9 cellular contexts compared by ENCODE assay signal in the genomic region with DNA sequence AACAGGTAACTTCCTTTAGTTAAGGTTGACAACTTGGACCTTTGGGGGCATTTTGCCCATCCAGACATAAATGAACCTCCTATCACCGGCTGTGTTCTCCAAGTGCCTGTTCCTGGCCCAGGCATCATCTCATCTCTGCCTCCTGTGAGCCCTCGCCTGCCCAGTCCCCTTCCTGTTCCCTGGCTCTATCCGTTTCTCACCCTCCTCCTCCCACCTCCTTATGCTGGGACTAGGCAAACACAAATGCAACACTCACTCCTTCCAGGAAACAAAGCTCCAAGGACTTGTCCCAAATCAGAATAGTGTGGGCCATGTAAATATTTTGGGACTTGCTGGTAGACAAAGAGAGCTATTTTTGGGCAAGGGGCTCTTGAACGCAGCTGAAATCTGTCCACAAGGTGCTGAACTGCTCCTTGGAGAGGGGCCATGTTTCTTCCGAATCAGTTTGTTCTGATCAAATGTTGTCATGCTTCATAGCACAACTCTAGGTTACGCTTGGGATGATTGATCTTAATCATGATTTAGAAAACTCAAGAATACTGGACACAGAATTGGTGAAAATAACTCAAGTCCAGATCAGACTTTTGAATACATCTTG. TPM values are rescaled to one million over a fixed set of nuclear protein-coding genes. Genes with fewer than 3 reads are reported as not detected.
DNase-seq lines count a peak whose midpoint lies in the region; ATAC-seq, FAIRE-seq and TF ChIP-seq lines count a peak whose summit lies in the region.
"Had no signal": no experiment of that assay in that cellular context is flagged by ENCODE, and none has a peak within 500 bp of the region (broad histone marks: within the 10 kb centered on the region; RNA-seq: fewer than 3 reads in every experiment).

No MANE protein-coding gene starts in this region.

- peaks cover 67 to 74% of the 10 kb centered on the region in 2 donors for H3K4me1 Mint-ChIP-seq in effector memory CD8-positive, alpha-beta T cell (ENCODE audit: low read depth in 2 of 2)
- peaks cover 76% of the 10 kb centered on the region for H3K4me1 Mint-ChIP-seq in nephron progenitor cell

- H3K4me2 ChIP-seq in HepG2 (ENCODE audit: low read depth, low read length), result no peak overlapping the region

- no peak overlapping the region for H2AFZ ChIP-seq in HepG2 (ENCODE audit: low read length)

- FAIRE-seq in HepG2 (lab: Jason Lieb, UNC), result no peak

- H3K27ac Mint-ChIP-seq in effector memory CD8-positive, alpha-beta T cell, result peak overlapping the region; percentile 94 to 98
- peak overlapping the region; percentile 24 for H3K27ac Mint-ChIP-seq in nephron progenitor cell

- no peaks in the 10 kb centered on the region for H3K27me3 Mint-ChIP-seq in effector memory CD8-positive, alpha-beta T cell
- H3K27me3 Mint-ChIP-seq in nephron progenitor cell (ENCODE audit: low read depth, poor library complexity), result peaks cover 17% of the 10 kb centered on the region

- H3K27ac ChIP-seq in liver (ENCODE audit: low read depth in 1 of 2, low read length in 2 of 2) (peak overlapping the region; percentile 34 to 48), HepG2 (ENCODE audit: extremely low read length, insufficient read depth, low read length) (no peak overlapping the region), RWPE1 (no peak overlapping the region), body of pancreas (peak overlapping the region in 2 of 4 donors; percentile 46 to 62)

- H3K4me3 ChIP-seq in liver (ENCODE audit: low read depth in 1 of 3, low read length in 3 of 3) (no peak overlapping the region), HepG2 (replicated peaks in 1 of 3; ENCODE audit: insufficient read depth in 1 of 3, low read depth in 2 of 3, low read length in 3 of 3) (no peak overlapping the region), body of pancreas (no peak overlapping the region)

- peaks cover 80% of the 10 kb centered on the region for H3K36me3 Mint-ChIP-seq in effector memory CD8-positive, alpha-beta T cell (ENCODE audit: insufficient read depth)
- no peaks in the 10 kb centered on the region for H3K36me3 Mint-ChIP-seq in nephron progenitor cell (ENCODE audit: low read depth)

- TF ChIP-seq RAD21 in liver (IDR thresholded peaks at IDR 0.05) (no peak), HepG2 (CRISPR knock-in tag; IDR thresholded peaks at IDR 0.05) (no peak)

- intact Hi-C loops in HepG2 (cut with micrococcal nuclease; ENCODE audit: unreplicated experiment) (no loop called here), body of pancreas (cut with DNase I) (no loop called here)

- H3K79me2 ChIP-seq in HepG2 (ENCODE audit: insufficient read depth, low read length), result no peaks in the 10 kb centered on the region

- no peaks in the 10 kb centered on the region for H4K20me1 ChIP-seq in HepG2 (ENCODE audit: insufficient read depth, low read length)

- no peak for TF ChIP-seq EP300 in HepG2 (IDR thresholded peaks at IDR 0.05; ENCODE audit: low read depth in 2 of 2, low read length in 2 of 2)
- TF ChIP-seq EP300 in HepG2 (CRISPR knock-in tag; IDR thresholded peaks at IDR 0.05; ENCODE audit: borderline replicate concordance), result no peak

- ATAC-seq in HepG2 (no peak), GM18861 (IDR thresholded peaks at IDR 0.05; ENCODE audit: unreplicated experiment) (no peak), GM21529 (IDR thresholded peaks at IDR 0.05; ENCODE audit: unreplicated experiment) (no peak), body of pancreas (no peak)
- no peak for ATAC-seq in effector memory CD8-positive, alpha-beta T cell (replicated peaks)

- DNase-seq in HepG2 (ENCODE audit: low spot score) (no peak), nephron progenitor cell (no peak), RWPE1 (ENCODE audit: low spot score) (no peak), body of pancreas (no peak)
- no peak for DNase-seq in effector memory CD8-positive, alpha-beta T cell
- DNase-seq: occipital lobe had no signal

- no peak for TF ChIP-seq POLR2A in HepG2 (IDR thresholded peaks at IDR 0.05; ENCODE audit: insufficient read depth in 1 of 2, low read depth in 2 of 2, low read length in 2 of 2)
- no peak for TF ChIP-seq POLR2A in body of pancreas (IDR thresholded peaks at IDR 0.05)

- no TSS peak for BruUV-seq in HepG2 (replicated peaks; lab: Mats Ljungman, UMichigan)

- POLR2A ChIA-PET in HepG2 (lab: Yijun Ruan, JAX) (no interaction called here), RWPE1 (lab: Yijun Ruan, JAX; ENCODE audit: low non-redundant PET) (no interaction called here)

- H3K4me1 ChIP-seq in liver (ENCODE audit: control insufficient read depth in 4 of 4, insufficient read depth in 4 of 4, low read length in 3 of 4) (peaks cover 5 to 32% (median 15%) of the 10 kb centered on the region in 4 donors), HepG2 (ENCODE audit: insufficient read depth, low read length) (peaks cover 12% of the 10 kb centered on the region), body of pancreas (peaks cover 10% of the 10 kb centered on the region)

- H3K9ac ChIP-seq in liver (ENCODE audit: low read depth in 1 of 2, low read length in 2 of 2), result no peak overlapping the region
- no peak overlapping the region for H3K9ac ChIP-seq in HepG2 (ENCODE audit: insufficient read depth, low read depth, low read length)

- 77% methylated on average over 6 of the region's 6 CpGs for WGBS in liver
- WGBS in HepG2 (ENCODE audit: low lambda C conversion rate), result 97% methylated on average over 6 of the region's 6 CpGs
- 47 to 60% methylated on average over 6 of the region's 6 CpGs for WGBS in body of pancreas, 2 donors

- H3K36me3 ChIP-seq in liver (ENCODE audit: control insufficient read depth in 4 of 4, insufficient read depth in 3 of 4, low read depth in 1 of 4, low read length in 3 of 4), result no peaks in the 10 kb centered on the region
- no peaks in the 10 kb centered on the region; a peak in 1 of 5 replicates for H3K36me3 ChIP-seq in HepG2 (replicated peaks in 1 of 2; ENCODE audit: control insufficient read depth in 1 of 2, insufficient read depth in 2 of 2, low read length in 2 of 2)
- H3K36me3 ChIP-seq in body of pancreas (replicated peaks in 1 of 2; ENCODE audit: insufficient read depth in 1 of 2, low read depth in 2 of 2), result no peaks in the 10 kb centered on the region

- CTCF ChIA-PET in HepG2 (lab: Yijun Ruan, JAX; ENCODE audit: low intra/inter-chr PET ratio, low total read pairs) (no interaction called here), RWPE1 (lab: Yijun Ruan, JAX) (no interaction called here)

- H3K27me3 ChIP-seq in liver (ENCODE audit: control insufficient read depth in 4 of 4, insufficient read depth in 4 of 4, low read length in 3 of 4) (no peaks in the 10 kb centered on the region), HepG2 (ENCODE audit: control insufficient read depth in 1 of 2, insufficient read depth in 2 of 2, low read length in 2 of 2) (no peaks in the 10 kb centered on the region), body of pancreas (no peaks in the 10 kb centered on the region)

- no peak for TF ChIP-seq CTCF in liver (IDR thresholded peaks at IDR 0.05; ENCODE audit: low read depth, low read length, missing input control)
- TF ChIP-seq CTCF in HepG2 (CRISPR knock-in tag; IDR thresholded peaks at IDR 0.05), result no peak
- TF ChIP-seq CTCF in nephron progenitor cell (IDR thresholded peaks at IDR 0.05), result no peak
- TF ChIP-seq CTCF in RWPE1 (conservative IDR thresholded peaks at IDR 0.05; ENCODE audit: low read depth), result no peak
- no peak for TF ChIP-seq CTCF in body of pancreas (IDR thresholded peaks at IDR 0.05)

- H3K9me3 ChIP-seq in liver (ENCODE audit: control insufficient read depth in 4 of 4, low read length in 3 of 4) (no peaks in the 10 kb centered on the region), HepG2 (ENCODE audit: low read length) (no peaks in the 10 kb centered on the region), body of pancreas (no peaks in the 10 kb centered on the region)

- H3K9me3 Mint-ChIP-seq in effector memory CD8-positive, alpha-beta T cell, result no peaks in the 10 kb centered on the region
- H3K9me3 Mint-ChIP-seq in nephron progenitor cell, result no peaks in the 10 kb centered on the region

- H3K4me3 Mint-ChIP-seq in effector memory CD8-positive, alpha-beta T cell, result peak overlapping the region; percentile 79 to 81
- no peak overlapping the region for H3K4me3 Mint-ChIP-seq in nephron progenitor cell

- in situ Hi-C loops in HepG2 (cut with HindIII; ENCODE audit: extremely low pct_ligation_motif_present, low pct_unique_long_range_greater_than_20kb), result no loop called here

TF ChIP-seq in liver, 16 proteins besides CTCF, POLR2A, EP300 and RAD21 (continues in another document):
- TF ChIP-seq, protein P1, sequence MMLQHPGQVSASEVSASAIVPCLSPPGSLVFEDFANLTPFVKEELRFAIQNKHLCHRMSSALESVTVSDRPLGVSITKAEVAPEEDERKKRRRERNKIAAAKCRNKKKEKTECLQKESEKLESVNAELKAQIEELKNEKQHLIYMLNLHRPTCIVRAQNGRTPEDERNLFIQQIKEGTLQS (IDR thresholded peaks at IDR 0.05), result no peak

TF ChIP-seq in HepG2, 621 proteins besides CTCF, POLR2A, EP300 and RAD21 (continues in another document):
- TF ChIP-seq FOSL1 (CRISPR knock-in tag; IDR thresholded peaks at IDR 0.05; ENCODE audit: borderline replicate concordance) (no peak), ZNF329 (CRISPR knock-in tag; IDR thresholded peaks at IDR 0.05; ENCODE audit: low read depth) (no peak)

RNA-seq across cellular contexts. Expression of a gene that starts 25.3 kb away (rescaled TPM):
- 10 to 100 TPM; 21.3 to 23.3 TPM for total RNA-seq in liver
- polyA plus RNA-seq in liver, result 10 to 100 TPM in 1 of 2 donors, 1 to 10 TPM in 1; 9.7 to 14.1 TPM
- total RNA-seq in HepG2 (2016; rRNA removed; fragmentation: Illumina TruSeq; extraction: Trizol), result 5.0 TPM in 2 replicates
- total RNA-seq in HepG2 (2016; cell fraction: cytosol; rRNA removed; fragmentation: Illumina TruSeq; extraction: Trizol; ENCODE audit: low read depth), result 1.4 and 1.7 TPM in 2 replicates
- 4.7 TPM in 2 replicates for total RNA-seq in HepG2 (2016; cell fraction: insoluble cytoplasmic fraction; rRNA removed; fragmentation: Illumina TruSeq; extraction: Trizol)
- 1.8 and 2.3 TPM in 2 replicates for total RNA-seq in HepG2 (2016; cell fraction: membrane; rRNA removed; fragmentation: Illumina TruSeq; extraction: Trizol)
- total RNA-seq in HepG2 (2016; cell fraction: nucleus; rRNA removed; fragmentation: Illumina TruSeq; extraction: Trizol), result 5.1 and 6.2 TPM in 2 replicates
- polyA plus RNA-seq in HepG2 (2011; rRNA removed), result 8.5 and 10.9 TPM in 2 replicates
- 5.1 and 8.0 TPM in 2 replicates for polyA plus RNA-seq in HepG2 (2011; cell fraction: cytosol; rRNA removed)
- polyA plus RNA-seq in HepG2 (2011; cell fraction: nucleus; rRNA removed), result 14.4 and 16.4 TPM in 2 replicates
- polyA plus RNA-seq in HepG2 (2012), result 10.8 and 11.5 TPM in 2 replicates
- polyA plus RNA-seq in HepG2 (2016; cell fraction: cytosol; fragmentation: Illumina TruSeq; extraction: Trizol; ENCODE audit: low read depth), result 0.49 and 0.51 TPM in 2 replicates
- 4.2 and 4.7 TPM in 2 replicates for polyA plus RNA-seq in HepG2 (2016; cell fraction: insoluble cytoplasmic fraction; fragmentation: Illumina TruSeq; extraction: Trizol; ENCODE audit: low read depth)
- 1.0 and 1.1 TPM in 2 replicates for polyA plus RNA-seq in HepG2 (2016; cell fraction: membrane; fragmentation: Illumina TruSeq; extraction: Trizol; ENCODE audit: low read depth)
- 4.4 and 5.6 TPM in 2 replicates for polyA plus RNA-seq in HepG2 (2016; cell fraction: nucleus; fragmentation: Illumina TruSeq; extraction: Trizol; ENCODE audit: insufficient read depth, low read depth)
- 10.6 and 20.4 TPM in 2 replicates for polyA minus RNA-seq in HepG2 (2011; rRNA and poly(A)+ RNA removed; ENCODE audit: low replicate concordance)
- polyA minus RNA-seq in HepG2 (2011; cell fraction: cytosol; rRNA and poly(A)+ RNA removed), result 7.3 and 8.8 TPM in 2 replicates
- 19.0 and 19.6 TPM in 2 replicates for polyA minus RNA-seq in HepG2 (2011; cell fraction: nucleus; rRNA and poly(A)+ RNA removed)
- total RNA-seq in body of pancreas, result 10 to 100 TPM; 17.4 to 24.4 TPM

Comparison
In these comparisons a context has a peak if more than half of its experiments do, and no peak if none do; other contexts are left out.
1. H3K27ac ChIP-seq: peak in liver (2 of 2); none in HepG2 (single experiment) and RWPE1 (single experiment).